ENCODE assay signal across 24 cellular contexts in the genomic region with DNA sequence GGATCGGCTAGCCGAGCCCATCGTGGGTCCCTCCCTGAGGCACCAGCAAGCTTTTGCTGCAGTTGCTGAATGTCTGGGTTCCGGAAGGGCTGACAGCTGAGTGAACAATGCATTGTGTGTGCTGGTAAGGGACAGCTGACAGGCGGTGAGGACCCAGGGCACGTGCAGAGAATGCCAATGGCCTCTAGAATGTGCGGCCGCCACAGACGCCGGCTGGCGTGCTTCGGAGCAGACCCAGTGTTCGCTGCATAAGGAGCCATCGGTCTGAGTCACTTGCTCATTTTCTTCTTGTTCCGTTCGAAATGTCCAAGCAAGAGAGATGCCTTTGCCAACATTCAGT. TPM values are rescaled to one million over a fixed set of nuclear protein-coding genes. Genes with fewer than 3 reads are reported as not detected.
DNase-seq lines count a peak whose midpoint lies in the region; ATAC-seq, FAIRE-seq and TF ChIP-seq lines count a peak whose summit lies in the region.
"Had no signal": no experiment of that assay in that cellular context is flagged by ENCODE, and none has a peak within 500 bp of the region (broad histone marks: within the 10 kb centered on the region; RNA-seq: fewer than 3 reads in every experiment).

No MANE protein-coding gene starts in this region.

- H3K36me3 ChIP-seq in SJCRH30 (no peaks in the 10 kb centered on the region), kidney (ENCODE audit: control insufficient read depth in 1 of 2, insufficient read depth in 2 of 2, low read length in 2 of 2) (no peaks in the 10 kb centered on the region)
- H3K36me3 ChIP-seq: heart right ventricle, left ventricle myocardium inferior, spleen had no signal

- H3K4me3 ChIP-seq in SJCRH30 (peak overlapping the region; percentile 56), kidney (ENCODE audit: low read length in 2 of 2) (no peak overlapping the region)
- H3K4me3 ChIP-seq: left ventricle myocardium inferior, spleen had no signal

- no peak overlapping the region for H3K9ac ChIP-seq in kidney (ENCODE audit: low read length in 2 of 2)

- FAIRE-seq in kidney (lab: Jason Lieb, UNC) = no peak
- FAIRE-seq: bronchial epithelial cell had no signal

- ATAC-seq in HG02623 (IDR thresholded peaks at IDR 0.05; ENCODE audit: unreplicated experiment) (no peak), GM18873 (IDR thresholded peaks at IDR 0.05; ENCODE audit: low FRiP score, unreplicated experiment) (no peak)
- ATAC-seq: CD8-positive, alpha-beta T cell; heart right ventricle; stimulated activated naive CD8-positive, alpha-beta T cell treated with anti-CD3 and anti-CD28 coated beads, Interleukin-15, Interleukin-2, amounts not matched to agents 100 U/mL and 50 U/mL, for 24 hours had no signal

- intact Hi-C loops in kidney (cut with DNase I) = no loop called here

- no peak for TF ChIP-seq CTCF in kidney (IDR thresholded peaks at IDR 0.05; ENCODE audit: borderline replicate concordance, extremely low read depth, insufficient read depth)

- no peaks in the 10 kb centered on the region for H3K27me3 ChIP-seq in SJCRH30

- H3K27ac ChIP-seq in SJCRH30 = peak overlapping the region; percentile 88
- H3K27ac ChIP-seq in cingulate gyrus (ENCODE audit: low read depth, low read length) = peak overlapping the region; percentile 54
- no peak overlapping the region for H3K27ac ChIP-seq in kidney (ENCODE audit: low read depth in 2 of 2, low read length in 2 of 2)
- H3K27ac ChIP-seq: heart right ventricle, left ventricle myocardium inferior, spleen had no signal

- DNase-seq in SJCRH30 = peak; percentile 82 to 83
- DNase-seq in midbrain (lab: John Stamatoyannopoulos, UW) = peak; percentile 87
- peak; percentile 92 for DNase-seq in putamen (ENCODE audit: low spot score)
- no peak for DNase-seq in activated CD4-positive, alpha-beta T cell treated with anti-CD3 and anti-CD28 coated beads, Interleukin-2, amount 50 U/mL, for 4 hours
- no peak for DNase-seq in kidney
- DNase-seq: activated B cell treated with CpG ODN at 0.5 μM for 24 hours; activated CD4-positive, alpha-beta memory T cell treated with anti-CD3 and anti-CD28 coated beads for 36 hours; activated effector memory CD4-positive, alpha-beta T cell treated with Interleukin-2 at 50 U/mL for 16 hours; CD8-positive, alpha-beta T cell; heart right ventricle; left ventricle myocardium inferior; NCI-H510A; spleen; stimulated activated CD4-positive, alpha-beta T cell treated with anti-CD3 and anti-CD28 coated beads, Interleukin-4, amount 100 ng/mL, for 24 hours; stimulated activated naive CD8-positive, alpha-beta T cell treated with anti-CD3 and anti-CD28 coated beads, Interleukin-15, Interleukin-2, amounts not matched to agents 100 U/mL and 50 U/mL, for 24 hours; trophoblast cell had no signal

- H3K4me1 ChIP-seq in SJCRH30 = peaks cover 9% of the 10 kb centered on the region
- H3K4me1 ChIP-seq in kidney (ENCODE audit: control insufficient read depth in 1 of 2, insufficient read depth in 1 of 2, low read depth in 1 of 2, low read length in 2 of 2) = no peaks in the 10 kb centered on the region

- H3K9me3 ChIP-seq in SJCRH30 (replicated peaks) (no peaks in the 10 kb centered on the region), kidney (ENCODE audit: control insufficient read depth in 1 of 2, low read length in 2 of 2) (no peaks in the 10 kb centered on the region)
- H3K9me3 ChIP-seq: heart right ventricle, left ventricle myocardium inferior, spleen had no signal

RNA-seq across cellular contexts. Expression of gene ADGRA1, which starts 1.7 kb away (rescaled TPM):
- 0.81 and 1.0 TPM in 2 replicates for total RNA-seq in SJCRH30 (2014; rRNA removed; shearing (Covaris generic))
- 0.91 TPM for total RNA-seq in kidney
- 1.1 TPM for polyA plus RNA-seq in kidney (ENCODE audit: insufficient read depth, low read depth, low replicate concordance)
- total RNA-seq: activated B cell treated with CpG ODN at 0.5 μM for 24 hours; activated CD4-positive, alpha-beta memory T cell treated with anti-CD3 and anti-CD28 coated beads for 36 hours; bronchial epithelial cell; CD8-positive, alpha-beta T cell; left ventricle myocardium inferior; MCF 10A; mesothelial cell of epicardium; renal cortical epithelial cell had no signal
- polyA plus RNA-seq: IgD-negative memory B cell had no signal

Comparison
In these comparisons a context has a peak if more than half of its experiments do, and no peak if none do; other contexts are left out.
1. DNase-seq: peak in SJCRH30 (2 of 2), midbrain (single experiment) and putamen (single experiment); none in activated CD4-positive, alpha-beta T cell treated with anti-CD3 and anti-CD28 coated beads, Interleukin-2, amount 50 U/mL, for 4 hours (0 of 2) and kidney (single experiment).
2. H3K27ac ChIP-seq: peak in SJCRH30 (single experiment) and cingulate gyrus (single experiment); none in kidney (0 of 2).